ENCODE assay signal across 1 cellular context in genomic region chr1:182200025-182200814, GRCh38.
TF ChIP-seq lines count a peak whose summit lies in the region.

No MANE protein-coding gene starts in this region.

TF ChIP-seq in H1, 55 proteins besides CTCF, POLR2A, EP300 and RAD21:
- TF ChIP-seq CEBPB (IDR thresholded peaks at IDR 0.05; ENCODE audit: low read depth, low read length) (0 out of 2 replicates have a peak, but pooled peaks have one; percentile 39), POU5F1 (IDR thresholded peaks at IDR 0.05; ENCODE audit: low read depth, low read length) (no peak)
